Comparison of ENCODE assay signal across 8 cellular contexts in the genomic region with DNA sequence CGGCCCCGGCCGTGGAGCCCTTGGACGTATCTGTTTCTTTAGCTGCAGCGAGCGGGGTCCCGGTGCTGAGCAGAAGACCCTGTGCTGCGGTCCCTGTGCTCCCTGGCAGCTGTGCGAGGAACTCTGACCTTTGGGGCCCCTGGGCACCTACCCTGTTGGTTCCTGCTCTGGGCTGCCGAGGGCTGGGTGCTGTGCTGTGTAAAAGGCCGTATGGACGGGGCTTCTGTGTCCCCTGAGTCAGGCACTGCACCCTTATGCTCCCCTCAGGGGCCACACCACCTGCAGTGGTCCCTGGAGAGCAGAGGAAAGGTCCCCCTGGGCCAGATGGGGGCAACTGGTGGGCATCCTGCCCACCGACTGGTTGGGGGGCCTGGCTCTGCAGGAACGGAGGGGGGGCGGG.
DNase-seq lines count a peak whose midpoint lies in the region; ATAC-seq, FAIRE-seq and TF ChIP-seq lines count a peak whose summit lies in the region.
"Not testable (repeated sequence)": the region's sequence is repeated elsewhere in the genome, so short reads cannot be mapped to it uniquely, and the experiment has no call there.

No MANE protein-coding gene starts in this region.

- H3K27ac ChIP-seq in A549; right cardiac atrium (ENCODE audit: low read length): not testable (repeated sequence)

- H3K9me3 Mint-ChIP-seq in activated CD8-positive, alpha-beta memory T cell treated with anti-CD3 and anti-CD28 coated beads, Interleukin-2, amount 10 ng/mL, durations not matched to agents 7 days and 5 days (ENCODE audit: low read depth) = not testable (repeated sequence)

- not testable (repeated sequence) for H3K4me3 ChIP-seq in A549; right cardiac atrium (ENCODE audit: low read length)

- not testable (repeated sequence) for FAIRE-seq in A549 (lab: Jason Lieb, UNC)

- H3K4me2 ChIP-seq in A549 = not testable (repeated sequence)

- DNase-seq in A549 (ENCODE audit: low read depth in 1 of 2, low spot score in 1 of 2); activated CD8-positive, alpha-beta memory T cell treated with anti-CD3 and anti-CD28 coated beads, Interleukin-2, amount 10 ng/mL, durations not matched to agents 7 days and 5 days; right cardiac atrium; sciatic nerve (ENCODE audit: low spot score): not testable (repeated sequence)

- H3K27me3 ChIP-seq in right cardiac atrium (ENCODE audit: control insufficient read depth, insufficient read depth) = not testable (repeated sequence)

- not testable (repeated sequence) for H3K36me3 Mint-ChIP-seq in activated CD8-positive, alpha-beta memory T cell treated with anti-CD3 and anti-CD28 coated beads, Interleukin-2, amount 10 ng/mL, durations not matched to agents 7 days and 5 days

- H3K9me3 ChIP-seq in A549; right cardiac atrium (ENCODE audit: control insufficient read depth, low read length): not testable (repeated sequence)

- TF ChIP-seq POLR2A in A549 (IDR thresholded peaks at IDR 0.05; ENCODE audit: low read length) = not testable (repeated sequence)

- WGBS in A549 (ENCODE audit: missing lambda C conversion rate) = no CpG with 5 or more reads among the region's 15 CpGs
- WGBS in right cardiac atrium = no CpG with 5 or more reads among the region's 15 CpGs

- CTCF ChIA-PET in A549 (lab: Yijun Ruan, JAX); activated CD8-positive, alpha-beta memory T cell treated with anti-CD3 and anti-CD28 coated beads, Interleukin-2, amount 10 ng/mL, durations not matched to agents 7 days and 5 days (lab: Charles Lee): not testable (repeated sequence)

- H3K27ac Mint-ChIP-seq in activated CD8-positive, alpha-beta memory T cell treated with anti-CD3 and anti-CD28 coated beads, Interleukin-2, amount 10 ng/mL, durations not matched to agents 7 days and 5 days = not testable (repeated sequence)

- ATAC-seq in A549 (peak; percentile 15 to 28; a peak in 5 of 6 replicates), GM19035 (IDR thresholded peaks at IDR 0.05; ENCODE audit: unreplicated experiment) (peak; percentile 7), GM21529 (IDR thresholded peaks at IDR 0.05; ENCODE audit: unreplicated experiment) (peak; percentile 1), HG02938 (IDR thresholded peaks at IDR 0.05; ENCODE audit: unreplicated experiment) (peak; percentile 9), HG03439 (IDR thresholded peaks at IDR 0.05; ENCODE audit: unreplicated experiment) (peak; percentile 10), right cardiac atrium (peak; percentile 4 to 10), sciatic nerve (peak; percentile 23)
- peak; percentile 6 for ATAC-seq in activated CD8-positive, alpha-beta memory T cell treated with anti-CD3 and anti-CD28 coated beads, Interleukin-2, amount 10 ng/mL, durations not matched to agents 7 days and 5 days

- TF ChIP-seq CTCF in A549 (IDR thresholded peaks at IDR 0.05) = not testable (repeated sequence)

- not testable (repeated sequence) for H3K4me1 ChIP-seq in A549; right cardiac atrium (ENCODE audit: control insufficient read depth, insufficient read depth, low read length)

- H3K4me1 Mint-ChIP-seq in activated CD8-positive, alpha-beta memory T cell treated with anti-CD3 and anti-CD28 coated beads, Interleukin-2, amount 10 ng/mL, durations not matched to agents 7 days and 5 days = not testable (repeated sequence)

- POLR2A ChIA-PET in A549 (lab: Yijun Ruan, JAX) = not testable (repeated sequence)

- intact Hi-C loops in right cardiac atrium (cut with DNase I); sciatic nerve (cut with DNase I): not testable (repeated sequence)

- TF ChIP-seq RAD21 in A549 (conservative IDR thresholded peaks at IDR 0.05 in 1 of 2, IDR thresholded peaks at IDR 0.05 in 1 of 2) = not testable (repeated sequence)

- not testable (repeated sequence) for TF ChIP-seq EP300 in A549 (IDR thresholded peaks at IDR 0.05)

- H3K27me3 Mint-ChIP-seq in activated CD8-positive, alpha-beta memory T cell treated with anti-CD3 and anti-CD28 coated beads, Interleukin-2, amount 10 ng/mL, durations not matched to agents 7 days and 5 days = not testable (repeated sequence)

- H3K4me3 Mint-ChIP-seq in activated CD8-positive, alpha-beta memory T cell treated with anti-CD3 and anti-CD28 coated beads, Interleukin-2, amount 10 ng/mL, durations not matched to agents 7 days and 5 days = not testable (repeated sequence)
